11 cellular contexts compared by ENCODE assay signal in the genomic region with DNA sequence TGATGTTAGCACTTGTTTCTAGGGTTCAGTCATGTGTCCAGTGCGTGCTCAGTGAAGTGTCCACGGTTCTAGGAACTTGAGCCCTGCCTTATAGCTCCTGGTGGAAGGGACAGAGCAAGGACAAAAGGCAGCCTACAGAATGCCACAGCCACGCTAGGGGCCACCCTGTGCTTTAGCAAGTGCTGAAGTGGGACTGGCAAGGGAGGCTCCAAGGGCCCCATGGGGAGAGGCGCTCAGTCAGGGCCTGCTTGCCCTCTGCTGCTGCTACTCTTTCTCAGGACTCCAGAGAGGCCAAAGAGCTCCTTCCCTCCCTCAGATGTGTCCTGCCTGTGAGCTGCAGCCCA. TPM values are rescaled to one million over a fixed set of nuclear protein-coding genes. Genes with fewer than 3 reads are reported as not detected.
DNase-seq lines count a peak whose midpoint lies in the region; ATAC-seq and TF ChIP-seq lines count a peak whose summit lies in the region.
"Had no signal": no experiment of that assay in that cellular context is flagged by ENCODE, and none has a peak within 500 bp of the region (broad histone marks: within the 10 kb centered on the region; RNA-seq: fewer than 3 reads in every experiment).

No MANE protein-coding gene starts in this region.

- no peak overlapping the region for H3K4me3 ChIP-seq in CD4-positive, CD25-positive, alpha-beta regulatory T cell (ENCODE audit: low read depth, low read length)
- H3K4me3 ChIP-seq in duodenal mucosa (ENCODE audit: low read depth in 1 of 2, low read length in 2 of 2) (peak overlapping the region; percentile 33 to 53), neutrophil (ENCODE audit: low read depth in 1 of 2, low read length in 1 of 2) (peak overlapping the region; percentile 65 to 68)
- H3K4me3 ChIP-seq: neural progenitor cell had no signal

- no peak for DNase-seq in CD4-positive, CD25-positive, alpha-beta regulatory T cell
- DNase-seq in T-helper 9 cell (no peak), progenitor cell of endocrine pancreas (ENCODE audit: low spot score, unreplicated experiment) (no peak), GM10266 (ENCODE audit: extremely low spot score) (no peak)
- DNase-seq: GOT3 had no signal

- TF ChIP-seq CTCF in neutrophil (IDR thresholded peaks at IDR 0.05) (no peak), progenitor cell of endocrine pancreas (IDR thresholded peaks at IDR 0.05; ENCODE audit: unreplicated experiment) (no peak), GM10266 (IDR thresholded peaks at IDR 0.05; ENCODE audit: control insufficient read depth, insufficient read depth, low read depth, missing control alignments) (no peak)

- ATAC-seq in CD4-positive, CD25-positive, alpha-beta regulatory T cell (ENCODE audit: low read depth in 2 of 2) = no peak
- ATAC-seq in GM21360 (IDR thresholded peaks at IDR 0.05; ENCODE audit: unreplicated experiment) = no peak

- peaks cover 20% of the 10 kb centered on the region for H3K36me3 Mint-ChIP-seq in CD4-positive, CD25-positive, alpha-beta regulatory T cell
- H3K36me3 Mint-ChIP-seq in IgD-negative memory B cell = peaks cover 3% of the 10 kb centered on the region
- peaks cover 9% of the 10 kb centered on the region for H3K36me3 Mint-ChIP-seq in progenitor cell of endocrine pancreas (ENCODE audit: insufficient read depth)

- H3K27me3 Mint-ChIP-seq in CD4-positive, CD25-positive, alpha-beta regulatory T cell = no peaks in the 10 kb centered on the region
- no peaks in the 10 kb centered on the region for H3K27me3 Mint-ChIP-seq in IgD-negative memory B cell
- H3K27me3 Mint-ChIP-seq in progenitor cell of endocrine pancreas = no peaks in the 10 kb centered on the region

- H3K4me1 Mint-ChIP-seq in CD4-positive, CD25-positive, alpha-beta regulatory T cell = peaks cover 16 to 39% (median 31%) of the 10 kb centered on the region in 4 donors
- peaks cover 16 to 34% (median 19%) of the 10 kb centered on the region in 3 donors for H3K4me1 Mint-ChIP-seq in IgD-negative memory B cell
- no peaks in the 10 kb centered on the region for H3K4me1 Mint-ChIP-seq in progenitor cell of endocrine pancreas (ENCODE audit: low read depth)

- H3K27ac ChIP-seq in CD4-positive, CD25-positive, alpha-beta regulatory T cell (ENCODE audit: insufficient read depth, low read length, poor library complexity, severe bottlenecking) = peak overlapping the region; percentile 23
- H3K27ac ChIP-seq in duodenal mucosa (ENCODE audit: low read depth, low read length) (peak overlapping the region; percentile 89), neutrophil (peak overlapping the region; percentile 98)
- H3K27ac ChIP-seq: neural progenitor cell had no signal

- H3K9me3 Mint-ChIP-seq in CD4-positive, CD25-positive, alpha-beta regulatory T cell = no peaks in the 10 kb centered on the region
- H3K9me3 Mint-ChIP-seq in IgD-negative memory B cell (no peaks in the 10 kb centered on the region), progenitor cell of endocrine pancreas (ENCODE audit: low read depth) (no peaks in the 10 kb centered on the region)
- H3K9me3 Mint-ChIP-seq: activated naive CD4-positive, alpha-beta T cell treated with anti-CD3 and anti-CD28 coated beads, Interleukin-2, amount 50 U/mL, for 72 hours; neural progenitor cell had no signal

- peak overlapping the region; percentile 11 to 88 (median 56) for H3K4me3 Mint-ChIP-seq in CD4-positive, CD25-positive, alpha-beta regulatory T cell
- H3K4me3 Mint-ChIP-seq in IgD-negative memory B cell (peak overlapping the region in 3 of 4 donors; percentile 12 to 83 (median 37)), progenitor cell of endocrine pancreas (ENCODE audit: low read depth) (no peak overlapping the region)

- peaks cover 34% of the 10 kb centered on the region for H3K4me1 ChIP-seq in CD4-positive, CD25-positive, alpha-beta regulatory T cell (ENCODE audit: control insufficient read depth, insufficient read depth, low read length, poor library complexity, severe bottlenecking)
- H3K4me1 ChIP-seq in duodenal mucosa (ENCODE audit: control insufficient read depth in 1 of 2, insufficient read depth in 2 of 2, low read length in 2 of 2) (peaks cover 30 to 31% of the 10 kb centered on the region in 2 donors), neutrophil (ENCODE audit: control insufficient read depth in 1 of 2, insufficient read depth in 1 of 2, low read depth in 1 of 2, low read length in 1 of 2) (peaks cover 47 to 57% of the 10 kb centered on the region in 2 experiments)
- H3K4me1 ChIP-seq: neural progenitor cell had no signal

- no peaks in the 10 kb centered on the region for H3K27me3 ChIP-seq in CD4-positive, CD25-positive, alpha-beta regulatory T cell (ENCODE audit: control insufficient read depth, insufficient read depth, low read length)
- no peaks in the 10 kb centered on the region for H3K27me3 ChIP-seq in duodenal mucosa (ENCODE audit: control insufficient read depth in 1 of 2, insufficient read depth in 2 of 2, low read length in 2 of 2)
- H3K27me3 ChIP-seq in neutrophil = no peaks in the 10 kb centered on the region
- H3K27me3 ChIP-seq: neural progenitor cell had no signal

- H3K9me3 ChIP-seq in CD4-positive, CD25-positive, alpha-beta regulatory T cell (ENCODE audit: control insufficient read depth in 2 of 2, low read length in 2 of 2) = no peaks in the 10 kb centered on the region
- H3K9me3 ChIP-seq in duodenal mucosa (ENCODE audit: control insufficient read depth in 1 of 2, low read length in 2 of 2) = no peaks in the 10 kb centered on the region
- H3K9me3 ChIP-seq in neutrophil = no peaks in the 10 kb centered on the region

- peaks cover 3% of the 10 kb centered on the region for H3K36me3 ChIP-seq in CD4-positive, CD25-positive, alpha-beta regulatory T cell (ENCODE audit: control insufficient read depth, insufficient read depth, low read length)
- H3K36me3 ChIP-seq in duodenal mucosa (ENCODE audit: control insufficient read depth in 1 of 2, insufficient read depth in 2 of 2, low read length in 2 of 2) (peaks cover 3 to 18% of the 10 kb centered on the region in 2 donors), neutrophil (peaks cover 14% of the 10 kb centered on the region)
- H3K36me3 ChIP-seq: neural progenitor cell had no signal

- H3K9ac ChIP-seq in duodenal mucosa (ENCODE audit: low read depth in 1 of 2, low read length in 2 of 2) = peak overlapping the region; percentile 66 to 68
- H3K9ac ChIP-seq: neural progenitor cell had no signal

- H3K27ac Mint-ChIP-seq in CD4-positive, CD25-positive, alpha-beta regulatory T cell = peak overlapping the region in 2 of 3 donors; percentile 62 to 89
- H3K27ac Mint-ChIP-seq in IgD-negative memory B cell = peak overlapping the region in 2 of 3 donors; percentile 56 to 77
- H3K27ac Mint-ChIP-seq in progenitor cell of endocrine pancreas = no peak overlapping the region
- H3K27ac Mint-ChIP-seq: neural progenitor cell had no signal

RNA-seq across cellular contexts. Expression of a gene that starts 6.8 kb away (rescaled TPM):
- 31.6 TPM for total RNA-seq in CD4-positive, CD25-positive, alpha-beta regulatory T cell
- polyA plus RNA-seq in CD4-positive, CD25-positive, alpha-beta regulatory T cell = 10 to 100 TPM; 55.4 to 66.9 (median 57.2) TPM
- 150 TPM for polyA plus RNA-seq in IgD-negative memory B cell
- total RNA-seq in progenitor cell of endocrine pancreas = 53.3 and 58.8 TPM in 2 replicates

RNA-seq across cellular contexts. Expression of a gene that starts 15.0 kb away (rescaled TPM):
- 12.8 TPM for total RNA-seq in CD4-positive, CD25-positive, alpha-beta regulatory T cell
- 1 to 10 TPM; 3.1 to 4.6 (median 4.2) TPM for polyA plus RNA-seq in CD4-positive, CD25-positive, alpha-beta regulatory T cell
- 4.5 TPM for polyA plus RNA-seq in IgD-negative memory B cell
- total RNA-seq in progenitor cell of endocrine pancreas = 16.7 and 16.9 TPM in 2 replicates

RNA-seq across cellular contexts. Expression of a gene that starts 29.5 kb away (rescaled TPM):
- total RNA-seq in CD4-positive, CD25-positive, alpha-beta regulatory T cell = 70.9 TPM
- 100 to 1,000 TPM; 143 to 231 (median 192) TPM for polyA plus RNA-seq in CD4-positive, CD25-positive, alpha-beta regulatory T cell
- polyA plus RNA-seq in IgD-negative memory B cell = 150 TPM
- 202 TPM in 2 replicates for total RNA-seq in progenitor cell of endocrine pancreas

RNA-seq across cellular contexts. Expression of a gene that starts 37.0 kb away (rescaled TPM):
- 9.3 TPM for total RNA-seq in CD4-positive, CD25-positive, alpha-beta regulatory T cell
- polyA plus RNA-seq in CD4-positive, CD25-positive, alpha-beta regulatory T cell = 1 to 10 TPM; 1.3 to 2.6 (median 2.0) TPM
- polyA plus RNA-seq in IgD-negative memory B cell = 3.0 TPM
- total RNA-seq in progenitor cell of endocrine pancreas = 16.0 and 16.9 TPM in 2 replicates

RNA-seq across cellular contexts. Expression of a gene that starts 58.0 kb away (rescaled TPM):
- 318 TPM for total RNA-seq in CD4-positive, CD25-positive, alpha-beta regulatory T cell
- polyA plus RNA-seq in CD4-positive, CD25-positive, alpha-beta regulatory T cell = 100 to 1,000 TPM; 416 to 660 (median 495) TPM
- polyA plus RNA-seq in IgD-negative memory B cell = 391 TPM
- total RNA-seq in progenitor cell of endocrine pancreas = 616 and 633 TPM in 2 replicates

Comparison
In these comparisons a context has a peak if more than half of its experiments do, and no peak if none do; other contexts are left out.
1. H3K27ac ChIP-seq: peak in every context shown above with its lines; median percentile 98 in neutrophil; 89 in duodenal mucosa; 23 in CD4-positive, CD25-positive, alpha-beta regulatory T cell.